Comparison of ENCODE assay signal across 18 cellular contexts in the genomic region with DNA sequence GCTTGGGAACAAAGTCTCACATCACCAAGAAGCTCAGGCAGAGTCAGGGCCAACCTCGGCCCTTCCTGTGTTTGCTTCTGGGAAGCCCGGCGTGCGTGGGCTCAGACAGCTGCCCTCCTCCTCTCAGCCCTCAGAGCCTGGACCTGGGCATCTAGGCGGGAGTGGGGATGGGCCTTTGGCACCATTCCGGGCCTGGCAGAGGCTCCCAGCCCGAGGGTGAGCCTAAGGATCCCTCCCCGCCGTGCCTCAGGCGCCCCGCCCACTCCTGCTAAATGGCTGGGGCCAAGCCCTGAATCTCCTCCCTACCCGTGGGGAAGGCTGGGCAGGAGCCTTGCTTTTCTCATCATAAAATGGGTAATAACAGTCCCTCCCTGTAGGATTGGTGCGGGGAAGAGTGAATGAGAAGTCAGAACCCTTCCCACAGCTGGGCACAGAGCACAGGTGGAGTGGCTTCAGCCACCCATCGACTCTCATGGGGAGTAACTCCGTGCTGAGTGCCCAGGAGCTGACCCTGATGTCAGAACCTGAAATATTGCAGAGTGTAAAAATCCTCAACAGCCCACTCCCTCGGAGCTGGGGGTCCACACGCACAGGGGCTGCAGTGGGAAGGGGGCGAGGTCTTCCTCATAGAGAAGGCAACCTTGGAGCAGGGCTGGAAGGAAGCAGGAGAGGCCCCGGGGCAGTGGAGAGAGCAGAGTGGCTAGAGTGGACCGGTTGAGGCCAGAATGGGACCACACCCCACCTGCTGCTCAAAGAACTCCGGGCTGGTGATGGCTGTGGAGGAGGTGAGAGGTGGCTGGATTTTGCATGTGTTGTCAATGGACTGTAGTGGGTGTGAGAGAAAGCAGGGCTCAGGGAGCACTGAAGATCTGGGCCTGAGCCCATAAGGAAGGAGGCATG. TPM values are rescaled to one million over a fixed set of nuclear protein-coding genes. Genes with fewer than 3 reads are reported as not detected.
DNase-seq lines count a peak whose midpoint lies in the region; FAIRE-seq and TF ChIP-seq lines count a peak whose summit lies in the region.
"Had no signal": no experiment of that assay in that cellular context is flagged by ENCODE, and none has a peak within 500 bp of the region (broad histone marks: within the 10 kb centered on the region; RNA-seq: fewer than 3 reads in every experiment).

No MANE protein-coding gene starts in this region.

- no peak for FAIRE-seq in keratinocyte (lab: Jason Lieb, UNC)
- no peak for FAIRE-seq in small intestine (lab: Jason Lieb, UNC)

- CTCF ChIA-PET in activated CD4-positive, alpha-beta memory T cell treated with anti-CD3 and anti-CD28 coated beads, Interleukin-2, amount 10 ng/mL, durations not matched to agents 7 days and 5 days (lab: Charles Lee): interaction anchor here (2.8 kb wide), 1 partner anchor 12 kb away, joined by 24 read pairs; no protein-coding TSS in a partner anchor

- H4K20me1 ChIP-seq in keratinocyte (ENCODE audit: control insufficient read depth, extremely low read depth, insufficient read depth, low read length): no peaks in the 10 kb centered on the region
- no peaks in the 10 kb centered on the region for H4K20me1 ChIP-seq in Karpas-422 (ENCODE audit: insufficient read depth, low read depth, low read length)

- peaks cover 10% of the 10 kb centered on the region for H3K36me3 Mint-ChIP-seq in activated CD4-positive, alpha-beta memory T cell treated with anti-CD3 and anti-CD28 coated beads, Interleukin-2, amount 10 ng/mL, durations not matched to agents 7 days and 5 days (ENCODE audit: low read depth)
- peaks cover 14% of the 10 kb centered on the region for H3K36me3 Mint-ChIP-seq in glutamatergic neuron (ENCODE audit: unreplicated experiment)
- H3K36me3 Mint-ChIP-seq: neural progenitor cell had no signal

- H3K36me3 ChIP-seq in keratinocyte (ENCODE audit: control insufficient read depth in 2 of 2, extremely low read depth in 1 of 2, insufficient read depth in 2 of 2, low read length in 2 of 2): no peaks in the 10 kb centered on the region
- peaks cover 0 to 8% of the 10 kb centered on the region in 2 donors for H3K36me3 ChIP-seq in small intestine (ENCODE audit: control insufficient read depth in 2 of 2, insufficient read depth in 2 of 2, low read length in 2 of 2)
- no peaks in the 10 kb centered on the region for H3K36me3 ChIP-seq in Karpas-422 (ENCODE audit: insufficient read depth, low read length)
- H3K36me3 ChIP-seq: gastrocnemius medialis, neural progenitor cell, thoracic aorta had no signal

- H3K27me3 Mint-ChIP-seq in activated CD4-positive, alpha-beta memory T cell treated with anti-CD3 and anti-CD28 coated beads, Interleukin-2, amount 10 ng/mL, durations not matched to agents 7 days and 5 days: no peaks in the 10 kb centered on the region
- peaks cover 19% of the 10 kb centered on the region for H3K27me3 Mint-ChIP-seq in glutamatergic neuron (ENCODE audit: unreplicated experiment)

- H3K9me1 ChIP-seq in keratinocyte (ENCODE audit: control insufficient read depth, extremely low read depth, insufficient read depth, low read length): no peaks in the 10 kb centered on the region

- peaks cover 31% of the 10 kb centered on the region for H3K4me1 Mint-ChIP-seq in activated CD4-positive, alpha-beta memory T cell treated with anti-CD3 and anti-CD28 coated beads, Interleukin-2, amount 10 ng/mL, durations not matched to agents 7 days and 5 days
- peaks cover 12% of the 10 kb centered on the region for H3K4me1 Mint-ChIP-seq in glutamatergic neuron (ENCODE audit: low read depth, unreplicated experiment)

- POLR2A ChIA-PET in activated CD4-positive, alpha-beta memory T cell treated with anti-CD3 and anti-CD28 coated beads, Interleukin-2, amount 10 ng/mL, durations not matched to agents 7 days and 5 days (lab: Charles Lee): interaction anchor here (1.0 to 3.7 kb wide), 5 partner anchors 11 to 85 kb away, joined by 3 to 24 read pairs (median 12); a partner anchor contains a TSS

- H3K27ac Mint-ChIP-seq in activated CD4-positive, alpha-beta memory T cell treated with anti-CD3 and anti-CD28 coated beads, Interleukin-2, amount 10 ng/mL, durations not matched to agents 7 days and 5 days: no peak overlapping the region
- no peak overlapping the region for H3K27ac Mint-ChIP-seq in glutamatergic neuron (ENCODE audit: unreplicated experiment)
- H3K27ac Mint-ChIP-seq: neural progenitor cell had no signal

- H3K27me3 ChIP-seq in keratinocyte (ENCODE audit: control insufficient read depth, extremely low read depth, insufficient read depth, low read length): no peaks in the 10 kb centered on the region
- H3K27me3 ChIP-seq in small intestine (ENCODE audit: control insufficient read depth in 2 of 2, insufficient read depth in 2 of 2, low read length in 2 of 2): no peaks in the 10 kb centered on the region
- no peaks in the 10 kb centered on the region for H3K27me3 ChIP-seq in Karpas-422 (ENCODE audit: low read length)

- H3K9me3 ChIP-seq in keratinocyte (ENCODE audit: control insufficient read depth, low read depth, low read length): no peaks in the 10 kb centered on the region
- H3K9me3 ChIP-seq in small intestine (ENCODE audit: control insufficient read depth, low read depth): no peaks in the 10 kb centered on the region
- H3K9me3 ChIP-seq in Karpas-422 (ENCODE audit: low read length): no peaks in the 10 kb centered on the region
- H3K9me3 ChIP-seq: gastrocnemius medialis, thoracic aorta had no signal

- H3K4me3 ChIP-seq in keratinocyte (ENCODE audit: control insufficient read depth in 2 of 3, extremely low read depth in 1 of 3, insufficient read depth in 2 of 3, low read depth in 1 of 3, low read length in 3 of 3) (no peak overlapping the region), small intestine (ENCODE audit: low read depth in 1 of 2, low read length in 2 of 2) (peak overlapping the region in 1 of 2 donors; percentile 72), Karpas-422 (ENCODE audit: low read length) (no peak overlapping the region)
- H3K4me3 ChIP-seq: gastrocnemius medialis, neural progenitor cell, thoracic aorta had no signal

- H3K27ac ChIP-seq in keratinocyte (ENCODE audit: control insufficient read depth, insufficient read depth, low read length): no peak overlapping the region
- H3K27ac ChIP-seq in small intestine (ENCODE audit: low read depth in 1 of 2, low read length in 1 of 2): peak overlapping the region; percentile 87 to 93
- no peak overlapping the region for H3K27ac ChIP-seq in Karpas-422 (ENCODE audit: low read length)
- H3K27ac ChIP-seq: dorsolateral prefrontal cortex, gastrocnemius medialis, neural progenitor cell, thoracic aorta had no signal

- dilution Hi-C loops in keratinocyte (cut with MboI; ENCODE audit: extremely low pct_ligation_motif_present, low sequenced_read_pairs): no loop called here

- H3K4me3 Mint-ChIP-seq in activated CD4-positive, alpha-beta memory T cell treated with anti-CD3 and anti-CD28 coated beads, Interleukin-2, amount 10 ng/mL, durations not matched to agents 7 days and 5 days: peak overlapping the region; percentile 58
- no peak overlapping the region for H3K4me3 Mint-ChIP-seq in glutamatergic neuron (ENCODE audit: unreplicated experiment)

- DNase-seq in DMS53 (lab: John Stamatoyannopoulos, UW) (peak; percentile 60), DMS53 treated with DMSO at 0.1 percent for 48 hours (lab: John Stamatoyannopoulos, UW; ENCODE audit: unreplicated experiment) (no peak), keratinocyte (ENCODE audit: low read depth, low spot score) (no peak), small intestine (peak; percentile 94), Karpas-422 (no peak), glutamatergic neuron (no peak)
- no peak for DNase-seq in activated CD4-positive, alpha-beta memory T cell treated with anti-CD3 and anti-CD28 coated beads, Interleukin-2, amount 10 ng/mL, durations not matched to agents 7 days and 5 days
- no peak for DNase-seq in stimulated activated naive CD4-positive, alpha-beta T cell treated with Interleukin-2 at 50 U/mL for 16 hours (lab: John Stamatoyannopoulos, UW)
- DNase-seq: 8988T; activated CD8-positive, alpha-beta memory T cell treated with anti-CD3 and anti-CD28 coated beads, Interleukin-2, amount 50 U/mL, for 48 hours; CD8-positive, alpha-beta memory T cell; dorsolateral prefrontal cortex; gastrocnemius medialis; NCI-H1417 treated with DMSO at 0.1 percent for 48 hours; NCI-H524; SIG-M5 had no signal

- WGBS in small intestine, 3 donors: 23 to 57% (median 38%) methylated on average over 21 of the region's 21 CpGs

- H3K9me2 ChIP-seq in Karpas-422 (replicated peaks; ENCODE audit: insufficient read depth, low read length): no peaks in the 10 kb centered on the region

- peak overlapping the region; percentile 80 for H3K4me2 ChIP-seq in keratinocyte (ENCODE audit: control insufficient read depth, extremely low read depth, insufficient read depth, low read depth, low read length)
- no peak overlapping the region for H3K4me2 ChIP-seq in Karpas-422 (ENCODE audit: low read depth, low read length, poor library complexity, severe bottlenecking)
- H3K4me2 ChIP-seq: neural progenitor cell had no signal

- H2AFZ ChIP-seq in keratinocyte (ENCODE audit: control insufficient read depth, low read length): no peak overlapping the region
- no peak overlapping the region for H2AFZ ChIP-seq in Karpas-422 (ENCODE audit: low read length)
- H2AFZ ChIP-seq: neural progenitor cell had no signal

- H3K4me1 ChIP-seq in keratinocyte (ENCODE audit: control insufficient read depth, extremely low read depth, insufficient read depth, low read length) (peaks cover 35% of the 10 kb centered on the region), small intestine (ENCODE audit: control insufficient read depth in 2 of 2, insufficient read depth in 1 of 2, low read depth in 1 of 2, low read length in 1 of 2) (peaks cover 4% of the 10 kb centered on the region in 2 donors), Karpas-422 (ENCODE audit: low read length) (peaks cover 18% of the 10 kb centered on the region)

- H3K9ac ChIP-seq in keratinocyte (ENCODE audit: control insufficient read depth, extremely low read depth, insufficient read depth, low read length): no peak overlapping the region
- H3K9ac ChIP-seq in Karpas-422 (ENCODE audit: low read length): no peak overlapping the region
- H3K9ac ChIP-seq: neural progenitor cell had no signal

- TF ChIP-seq CTCF in keratinocyte (optimal IDR thresholded peaks at IDR 0.05 in 1 of 3, IDR thresholded peaks at IDR 0.05 in 1 of 3, conservative IDR thresholded peaks at IDR 0.05 in 1 of 3; ENCODE audit: extremely low read depth in 1 of 3, insufficient read depth in 2 of 3, low read length in 3 of 3) (no peak), glutamatergic neuron (IDR thresholded peaks at IDR 0.05; ENCODE audit: partially characterized antibody, unreplicated experiment) (no peak)

- H3K9me3 Mint-ChIP-seq in activated CD4-positive, alpha-beta memory T cell treated with anti-CD3 and anti-CD28 coated beads, Interleukin-2, amount 10 ng/mL, durations not matched to agents 7 days and 5 days: peaks cover 8% of the 10 kb centered on the region
- peaks cover 15% of the 10 kb centered on the region for H3K9me3 Mint-ChIP-seq in glutamatergic neuron (ENCODE audit: unreplicated experiment)
- H3K9me3 Mint-ChIP-seq: CD8-positive, alpha-beta memory T cell had no signal

- H3K79me2 ChIP-seq in keratinocyte (ENCODE audit: control insufficient read depth, insufficient read depth, low read length) (no peaks in the 10 kb centered on the region), Karpas-422 (ENCODE audit: low read length) (no peaks in the 10 kb centered on the region)

RNA-seq across cellular contexts. Expression of a gene that starts 18.8 kb away (rescaled TPM):
- total RNA-seq in activated CD4-positive, alpha-beta memory T cell treated with anti-CD3 and anti-CD28 coated beads, Interleukin-2, amount 10 ng/mL, durations not matched to agents 7 days and 5 days: under 1 TPM; 0.55 to 0.60 TPM
- polyA plus RNA-seq in keratinocyte: 0.06 to 0.49 TPM (median 0.37 TPM) in 3 replicates
- 9.8 TPM for polyA plus RNA-seq in keratinocyte (2011; ENCODE audit: low read depth)
- polyA plus RNA-seq in keratinocyte (2011; cell fraction: cytosol; rRNA removed): 0.21 and 0.24 TPM in 2 replicates
- 0.23 and 0.27 TPM in 2 replicates for polyA plus RNA-seq in keratinocyte (2011; cell fraction: nucleus; rRNA removed)
- 0.26 and 7.1 TPM in 2 replicates for polyA plus RNA-seq in keratinocyte (2012; ENCODE audit: low replicate concordance)
- polyA minus RNA-seq in keratinocyte: not detected in 3 replicates
- 2.9 TPM for polyA minus RNA-seq in keratinocyte (2011; cell fraction: cytosol; rRNA and poly(A)+ RNA removed)
- 0.31 and 0.84 TPM in 2 replicates for polyA minus RNA-seq in keratinocyte (2011; cell fraction: nucleus; rRNA and poly(A)+ RNA removed)
- polyA plus RNA-seq in small intestine: 10 to 100 TPM in 1 of 3 donors, 1 to 10 TPM in 2; 4.0 to 29.7 (median 5.7) TPM
- not detected in 2 replicates for total RNA-seq in Karpas-422 (2014; rRNA removed; shearing (Covaris generic); ENCODE audit: low replicate concordance)
- total RNA-seq in glutamatergic neuron (ENCODE audit: unreplicated experiment): 391 TPM

RNA-seq across cellular contexts. Expression of a gene that starts 24.8 kb away (rescaled TPM):
- 1 to 10 TPM; 3.7 to 5.0 TPM for total RNA-seq in activated CD4-positive, alpha-beta memory T cell treated with anti-CD3 and anti-CD28 coated beads, Interleukin-2, amount 10 ng/mL, durations not matched to agents 7 days and 5 days
- 24.3 to 36.0 TPM (median 27.3 TPM) in 3 replicates for polyA plus RNA-seq in keratinocyte
- 52.2 TPM for polyA plus RNA-seq in keratinocyte (2011; ENCODE audit: low read depth)
- polyA plus RNA-seq in keratinocyte (2011; cell fraction: cytosol; rRNA removed): 35.3 and 141 TPM in 2 replicates
- 15.6 and 36.1 TPM in 2 replicates for polyA plus RNA-seq in keratinocyte (2011; cell fraction: nucleus; rRNA removed)
- polyA plus RNA-seq in keratinocyte (2012; ENCODE audit: low replicate concordance): 80.5 and 153 TPM in 2 replicates
- 2.6 to 28.4 TPM (median 4.5 TPM) in 3 replicates for polyA minus RNA-seq in keratinocyte
- 91.1 TPM for polyA minus RNA-seq in keratinocyte (2011; cell fraction: cytosol; rRNA and poly(A)+ RNA removed)
- polyA minus RNA-seq in keratinocyte (2011; cell fraction: nucleus; rRNA and poly(A)+ RNA removed): 12.3 and 12.4 TPM in 2 replicates
- polyA plus RNA-seq in small intestine: 10 to 100 TPM; 21.8 to 55.1 (median 28.6) TPM
- 0.25 TPM in 1 of 2 replicates, not detected in the other for total RNA-seq in Karpas-422 (2014; rRNA removed; shearing (Covaris generic); ENCODE audit: low replicate concordance)
- 1.2 TPM for total RNA-seq in glutamatergic neuron (ENCODE audit: unreplicated experiment)

Comparison
In these comparisons a context has a peak if more than half of its experiments do, and no peak if none do; other contexts are left out.
1. DNase-seq: peak in DMS53 (single experiment) and small intestine (single experiment); none in DMS53 treated with DMSO at 0.1 percent for 48 hours (single experiment), activated CD4-positive, alpha-beta memory T cell treated with anti-CD3 and anti-CD28 coated beads, Interleukin-2, amount 10 ng/mL, durations not matched to agents 7 days and 5 days (single experiment), keratinocyte (single experiment), Karpas-422 (single experiment), glutamatergic neuron (single experiment) and stimulated activated naive CD4-positive, alpha-beta T cell treated with Interleukin-2 at 50 U/mL for 16 hours (single experiment).
2. H3K27ac ChIP-seq: peak in small intestine (2 of 2); none in keratinocyte (single experiment) and Karpas-422 (single experiment).
3. RNA of a gene that starts 18.8 kb away (total RNA-seq): 391 TPM in glutamatergic neuron (single experiment); 0.55 to 0.60 TPM in activated CD4-positive, alpha-beta memory T cell treated with anti-CD3 and anti-CD28 coated beads, Interleukin-2, amount 10 ng/mL, durations not matched to agents 7 days and 5 days and not detected in Karpas-422; every median in the first group is over 100 times any median in the second.